ENCODE assay signal across 10 cellular contexts in genomic region chr2:226184940-226185575, GRCh38.
DNase-seq lines count a peak whose midpoint lies in the region; ATAC-seq and TF ChIP-seq lines count a peak whose summit lies in the region.
"Had no signal": no experiment of that assay in that cellular context is flagged by ENCODE, and none has a peak within 500 bp of the region (broad histone marks: within the 10 kb centered on the region; RNA-seq: fewer than 3 reads in every experiment).

No MANE protein-coding gene starts in this region.

- no peak for TF ChIP-seq RAD21 in IMR-90 (IDR thresholded peaks at IDR 0.05; ENCODE audit: low read length)

- no peaks in the 10 kb centered on the region for H4K20me1 ChIP-seq in IMR-90 (ENCODE audit: insufficient read depth, low read length)

- H3K4me1 ChIP-seq in IMR-90 (ENCODE audit: control insufficient read depth, insufficient read depth, low read length) = peaks cover 29% of the 10 kb centered on the region
- H3K4me1 ChIP-seq in adipocyte (ENCODE audit: control insufficient read depth, insufficient read depth, low read length) = peaks cover 29% of the 10 kb centered on the region
- peaks cover 6% of the 10 kb centered on the region for H3K4me1 ChIP-seq in iPS-20b (ENCODE audit: insufficient read depth, low read length)
- peaks cover 0 to 8% (median 3%) of the 10 kb centered on the region in 4 donors for H3K4me1 ChIP-seq in transverse colon

- H2AK5ac ChIP-seq in IMR-90 (ENCODE audit: low read depth, low read length) = peak overlapping the region; percentile 95

- intact Hi-C loops in IMR-90 (cut with micrococcal nuclease) = loop anchor here (1.0 to 10.0 kb wide), 8 partner anchors 66 to 920 kb away; no protein-coding TSS in a partner anchor
- intact Hi-C loops in transverse colon (cut with DNase I; ENCODE audit: low total_unique reads) = no loop called here

- peak overlapping the region; percentile 97 for H3K23ac ChIP-seq in IMR-90 (ENCODE audit: low read depth, low read length)

- H3K27me3 ChIP-seq in IMR-90 (ENCODE audit: control insufficient read depth, insufficient read depth, low read length) (no peaks in the 10 kb centered on the region), adipocyte (replicated peaks; ENCODE audit: control insufficient read depth, insufficient read depth, low read length) (no peaks in the 10 kb centered on the region), iPS-20b (ENCODE audit: insufficient read depth, low read length) (no peaks in the 10 kb centered on the region), transverse colon (no peaks in the 10 kb centered on the region)

- H3K4me3 ChIP-seq in IMR-90 (ENCODE audit: insufficient read depth, low read depth, low read length) (peak overlapping the region; percentile 24; the same call in 1 of the 2 replicates), adipocyte (ENCODE audit: low read length) (peak overlapping the region; percentile 58), iPS-20b (ENCODE audit: low read length) (no peak overlapping the region), transverse colon (no peak overlapping the region)

- peak overlapping the region; percentile 99 for H3K56ac ChIP-seq in IMR-90 (ENCODE audit: extremely low read depth, insufficient read depth, low read length)

- peak; percentile 43 for ATAC-seq in IMR-90 (ENCODE audit: low read depth)
- ATAC-seq: T-helper 17 cell had no signal

- peak overlapping the region; percentile 90 for H2AK9ac ChIP-seq in IMR-90 (replicated peaks; ENCODE audit: low read depth, low read length, poor library complexity)

- peak overlapping the region; percentile 80 for H3K4me2 ChIP-seq in IMR-90 (ENCODE audit: low read depth, low read length)

- H3K4ac ChIP-seq in IMR-90 (ENCODE audit: low read depth, low read length) = peak overlapping the region; percentile 82

- peak overlapping the region; percentile 91 for H3K14ac ChIP-seq in IMR-90 (replicated peaks; ENCODE audit: low read depth, low read length)

- in situ Hi-C loops in IMR-90 (cut with MboI; ENCODE audit: low sequenced_read_pairs) (loop anchor here (5.0 to 25.0 kb wide), 4 partner anchors 298 to 802 kb away; partner anchors contain the start of gene IRS1), transverse colon (cut with MboI; ENCODE audit: low pct_ligation_motif_present in 1 of 4, low pct_unique_long_range_greater_than_20kb in 1 of 4, low sequenced_read_pairs in 3 of 4) (no loop called here)

- peak overlapping the region; percentile 99 for H2BK120ac ChIP-seq in IMR-90 (ENCODE audit: low read depth, low read length)

- TF ChIP-seq POLR2A in IMR-90 (IDR thresholded peaks at IDR 0.05; ENCODE audit: low read depth, low read length) (no peak), transverse colon (IDR thresholded peaks at IDR 0.05) (no peak)

- H3K18ac ChIP-seq in IMR-90 (ENCODE audit: low read depth, low read length) = peak overlapping the region; percentile 100

- dilution Hi-C loops in IMR-90 (cut with HindIII; ENCODE audit: low sequenced_read_pairs, unreplicated experiment) = no loop called here

- H2BK15ac ChIP-seq in IMR-90 (ENCODE audit: low read depth, low read length) = peak overlapping the region; percentile 96

- H3K9me3 ChIP-seq in IMR-90 (ENCODE audit: control insufficient read depth, insufficient read depth, low read length) (peaks cover 5% of the 10 kb centered on the region; the same call in 1 of the 2 replicates), adipocyte (ENCODE audit: control insufficient read depth, low read length) (peaks cover 20% of the 10 kb centered on the region), iPS-20b (ENCODE audit: insufficient read depth, low read depth, low read length) (no peaks in the 10 kb centered on the region), transverse colon (no peaks in the 10 kb centered on the region)

- peak; percentile 75 for DNase-seq in IMR-90
- no peak for DNase-seq in adipocyte (ENCODE audit: low read depth)
- no peak for DNase-seq in transverse colon
- DNase-seq in NK-92 (lab: John Stamatoyannopoulos, UW; ENCODE audit: unreplicated experiment) = no peak
- no peak for DNase-seq in activated T-cell treated with anti-CD3 and anti-CD28 coated beads, Interleukin-2, amount 50 U/mL, for 1 hour
- no peak for DNase-seq in SHP77 treated with DMSO at 0.1 percent for 48 hours (lab: John Stamatoyannopoulos, UW)
- DNase-seq: midbrain, NCI-H1417, T-helper 17 cell had no signal

- TSS peak; percentile 71 for BruUV-seq in IMR-90 (replicated peaks; lab: Mats Ljungman, UMichigan)

- H4K91ac ChIP-seq in IMR-90 (ENCODE audit: insufficient read depth, low read depth, low read length) = peak overlapping the region; percentile 96

- TF ChIP-seq EP300 in transverse colon (IDR thresholded peaks at IDR 0.05; ENCODE audit: low read depth) = no peak

- POLR2A ChIA-PET in IMR-90 (lab: Charles Lee; ENCODE audit: unreplicated experiment) = interaction anchor here (0.6 to 1.0 kb wide), 3 partner anchors 66 to 799 kb away, joined by 3 read pairs; no protein-coding TSS in a partner anchor

- H3K9me1 ChIP-seq in IMR-90 (ENCODE audit: insufficient read depth, low read length) = no peaks in the 10 kb centered on the region

- CTCF ChIA-PET in IMR-90 (lab: Yijun Ruan, JAX) = interaction anchor here (1.4 to 2.2 kb wide), 3 partner anchors 31 to 296 kb away, joined by 3 to 6 read pairs (median 4); no protein-coding TSS in a partner anchor

- WGBS in IMR-90 (ENCODE audit: extremely low coverage in 2 of 2, insufficient read length in 1 of 2), 2 experiments = 70% methylated on average over 2 of the region's 6 CpGs; no CpG with 5 or more reads in 1 of the 2 experiments
- WGBS in transverse colon (ENCODE audit: low coverage in 1 of 2), 2 donors = 55 to 57% methylated on average over 6 of the region's 6 CpGs

- H4K8ac ChIP-seq in IMR-90 (ENCODE audit: low read depth in 2 of 2, low read length in 2 of 2) = peak overlapping the region; percentile 92 to 94

- peak overlapping the region; percentile 99 for H2BK20ac ChIP-seq in IMR-90 (ENCODE audit: low read depth, low read length)

- H3K9ac ChIP-seq in IMR-90 (ENCODE audit: low read depth, low read length) (peak overlapping the region; percentile 90), adipocyte (ENCODE audit: low read length) (peak overlapping the region; percentile 28), iPS-20b (ENCODE audit: low read depth, low read length) (peak overlapping the region; percentile 3; the same call in 1 of the 2 replicates)

- peaks cover 13 to 42% of the 10 kb centered on the region in 2 experiments for H3K79me1 ChIP-seq in IMR-90 (ENCODE audit: low read depth in 1 of 2, low read length in 2 of 2)

- TF ChIP-seq CTCF in IMR-90 (conservative IDR thresholded peaks at IDR 0.05; ENCODE audit: low read depth, low read length) = no peak
- no peak for TF ChIP-seq CTCF in transverse colon (IDR thresholded peaks at IDR 0.05)

- H4K5ac ChIP-seq in IMR-90 (ENCODE audit: low read depth, low read length) = peak overlapping the region; percentile 99

- no peaks in the 10 kb centered on the region; the same call in 1 of the 2 replicates for H3K36me3 ChIP-seq in IMR-90 (ENCODE audit: control insufficient read depth, insufficient read depth, low read length)
- H3K36me3 ChIP-seq in adipocyte (ENCODE audit: control insufficient read depth, insufficient read depth, low read length, severe bottlenecking) = no peaks in the 10 kb centered on the region
- H3K36me3 ChIP-seq in iPS-20b (ENCODE audit: insufficient read depth, low read depth, low read length) = no peaks in the 10 kb centered on the region
- H3K36me3 ChIP-seq in transverse colon = no peaks in the 10 kb centered on the region

- H2BK5ac ChIP-seq in IMR-90 (ENCODE audit: low read depth, low read length, poor library complexity, severe bottlenecking) = peak overlapping the region; percentile 100

- H3K27ac ChIP-seq in IMR-90 (ENCODE audit: insufficient read depth, low read length) (peak overlapping the region; percentile 100), iPS-20b (ENCODE audit: low read length) (no peak overlapping the region), transverse colon (peak overlapping the region; percentile 46 to 60 (median 51))

- peak overlapping the region; percentile 36 for H2AFZ ChIP-seq in IMR-90 (replicated peaks; ENCODE audit: low read length, poor library complexity)

TF ChIP-seq in IMR-90, 13 proteins besides CTCF, POLR2A, EP300 and RAD21:
- TF ChIP-seq RCOR1 (IDR thresholded peaks at IDR 0.05; ENCODE audit: insufficient replicate concordance, low read length) (no peak), MAZ (IDR thresholded peaks at IDR 0.05; ENCODE audit: borderline replicate concordance, low read depth, low read length) (peak; percentile 10; the same call in 1 of the 2 replicates)

Comparison
In these comparisons a context has a peak if more than half of its experiments do, and no peak if none do; other contexts are left out.
1. H3K4me3 ChIP-seq: peak in IMR-90 (single experiment) and adipocyte (single experiment); none in iPS-20b (single experiment) and transverse colon (0 of 4).
2. H3K9ac ChIP-seq: peak in every context shown above with its lines; median percentile 90 in IMR-90; 28 in adipocyte; 3 in iPS-20b.